Comparison of ENCODE assay signal across 31 cellular contexts in genomic region chr18:58748899-58749595, GRCh38.
"Had no signal": no experiment of that assay in that cellular context is flagged by ENCODE, and none has a peak within 500 bp of the region (broad histone marks: within the 10 kb centered on the region; RNA-seq: fewer than 3 reads in every experiment).

No MANE protein-coding gene starts in this region.

- H3K4me1 Mint-ChIP-seq: neural crest cell had no signal

- H3K4me1 ChIP-seq: adrenal gland, body of pancreas, parathyroid adenoma, suprapubic skin, tibial nerve had no signal

- H3K4me3 Mint-ChIP-seq: activated naive CD8-positive, alpha-beta T cell; activated T-cell treated with anti-CD3 and anti-CD28 coated beads, Interleukin-2, amount 50 U/mL, for 72 hours; neural crest cell had no signal

- H3K27me3 Mint-ChIP-seq: activated naive CD8-positive, alpha-beta T cell had no signal

- DNase-seq: activated CD4-positive, CD25-positive, alpha-beta regulatory T cell treated with anti-CD3 and anti-CD28 coated beads, Interleukin-2, amount 50 U/mL, for 72 hours; activated effector memory CD4-positive, alpha-beta T cell treated with Interleukin-2 at 50 U/mL for 16 hours; activated naive CD4-positive, alpha-beta T cell treated with Interleukin-2 at 50 U/mL for 16 hours; activated T-cell treated with anti-CD3 and anti-CD28 coated beads for 4 hours; activated T-cell treated with anti-CD3 and anti-CD28 coated beads, Interleukin-2, amount 50 U/mL, for 72 hours; adrenal gland; aorta; body of pancreas; dermis blood vessel endothelial cell; effector CD4-positive, alpha-beta T cell; gastrocnemius medialis; glutamatergic neuron; left ventricle myocardium inferior; occipital lobe; psoas muscle; stimulated activated CD4-positive, alpha-beta T cell treated with anti-CD3 and anti-CD28 coated beads, Interleukin-1b, Interleukin-23, amount 100 ng/mL, for 48 hours; stimulated activated CD4-positive, alpha-beta T cell treated with anti-CD3 and anti-CD28 coated beads, Interleukin-4, amount 100 ng/mL, for 4 hours; stimulated activated CD8-positive, alpha-beta memory T cell treated with anti-CD3 and anti-CD28 coated beads, Interleukin-4, amount 100 ng/mL, for 48 hours; stimulated activated naive CD4-positive, alpha-beta T cell; T-helper 9 cell; WERI-Rb-1 had no signal

- H3K9me3 ChIP-seq: adrenal gland, body of pancreas, gastrocnemius medialis had no signal

- FAIRE-seq: colon, islet of Langerhans, TTC549 had no signal

- H3K9ac ChIP-seq: parathyroid adenoma had no signal

- H2AFZ ChIP-seq: parathyroid adenoma had no signal

- H3K4me2 ChIP-seq: smooth muscle cell had no signal

- H3K4me3 ChIP-seq: adrenal gland, body of pancreas, gastrocnemius medialis, left ventricle myocardium inferior, psoas muscle, smooth muscle cell, suprapubic skin, tibial nerve had no signal

- ATAC-seq: activated T-cell treated with anti-CD3 and anti-CD28 coated beads, Interleukin-2, amount 50 U/mL, for 72 hours; body of pancreas; gastrocnemius medialis; psoas muscle had no signal

- H3K79me2 ChIP-seq: parathyroid adenoma had no signal

- H3K27ac ChIP-seq: adrenal gland, body of pancreas, epithelial cell of prostate, gastrocnemius medialis, left ventricle myocardium inferior, parathyroid adenoma, psoas muscle, suprapubic skin, tibial nerve, WERI-Rb-1 had no signal

- H3K9me3 Mint-ChIP-seq: neural crest cell had no signal

- H3K27me3 ChIP-seq: adrenal gland, body of pancreas, gastrocnemius medialis, suprapubic skin, tibial nerve had no signal

- H3K27ac Mint-ChIP-seq: activated naive CD8-positive, alpha-beta T cell; activated T-cell treated with anti-CD3 and anti-CD28 coated beads, Interleukin-2, amount 50 U/mL, for 72 hours had no signal
